In the genomic region with DNA sequence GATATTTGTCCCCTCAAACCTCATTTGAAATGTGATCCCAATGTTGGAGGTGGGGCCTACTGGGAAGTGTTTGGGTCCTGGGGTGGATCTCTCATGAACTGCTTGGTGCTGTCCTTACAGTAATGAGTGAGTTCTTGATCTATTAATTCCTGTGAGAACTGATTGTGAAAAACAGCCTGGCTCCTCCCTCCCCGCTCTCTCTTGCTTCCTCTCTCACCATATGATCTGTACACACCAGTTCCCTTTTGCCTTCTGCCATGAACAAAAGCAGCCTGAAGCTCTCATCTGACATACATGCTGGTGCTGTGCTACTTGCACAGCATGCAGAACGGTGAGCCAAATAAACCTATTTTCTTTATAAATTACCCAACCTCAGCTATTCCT, we compare ENCODE assay signal across 17 cellular contexts. TPM values are rescaled to one million over a fixed set of nuclear protein-coding genes. Genes with fewer than 3 reads are reported as not detected.
DNase-seq lines count a peak whose midpoint lies in the region; ATAC-seq and TF ChIP-seq lines count a peak whose summit lies in the region.
"Had no signal": no experiment of that assay in that cellular context is flagged by ENCODE, and none has a peak within 500 bp of the region (broad histone marks: within the 10 kb centered on the region; RNA-seq: fewer than 3 reads in every experiment).

No MANE protein-coding gene starts in this region.

- no peaks in the 10 kb centered on the region for H3K27me3 ChIP-seq in naive thymus-derived CD4-positive, alpha-beta T cell (ENCODE audit: control insufficient read depth in 2 of 2, insufficient read depth in 2 of 2, low read length in 2 of 2)
- H3K27me3 ChIP-seq: Peyer's patch had no signal

- TF ChIP-seq POLR2A in NB4 (IDR thresholded peaks at IDR 0.05; ENCODE audit: extremely low read depth, insufficient read length), result no peak

- H3K4me1 ChIP-seq in naive thymus-derived CD4-positive, alpha-beta T cell (ENCODE audit: control insufficient read depth in 2 of 2, insufficient read depth in 2 of 2, low read length in 2 of 2), result no peaks in the 10 kb centered on the region
- H3K4me1 ChIP-seq: Peyer's patch had no signal

- peaks cover 0 to 17% (median 10%) of the 10 kb centered on the region in 5 donors for H3K27me3 Mint-ChIP-seq in naive thymus-derived CD4-positive, alpha-beta T cell
- peaks cover 19% of the 10 kb centered on the region for H3K27me3 Mint-ChIP-seq in T-helper 17 cell

- ATAC-seq in GM18909 (IDR thresholded peaks at IDR 0.05; ENCODE audit: poor library complexity, unreplicated experiment), result peak; percentile 61
- ATAC-seq in HG02798 (IDR thresholded peaks at IDR 0.05; ENCODE audit: poor library complexity, unreplicated experiment), result peak; percentile 75
- ATAC-seq in naive thymus-derived CD4-positive, alpha-beta T cell, result peak; percentile 46
- ATAC-seq in T-helper 17 cell, result no peak
- ATAC-seq: activated T-helper 17 cell treated with anti-CD3 and anti-CD28 coated beads, Interleukin-2, amount 50 U/mL, for 72 hours had no signal

- no peaks in the 10 kb centered on the region for H3K9me3 ChIP-seq in naive thymus-derived CD4-positive, alpha-beta T cell (ENCODE audit: control insufficient read depth in 2 of 3, low read length in 3 of 3)
- H3K9me3 ChIP-seq in T-helper 17 cell (ENCODE audit: control insufficient read depth, low read length, poor library complexity, severe bottlenecking), result no peaks in the 10 kb centered on the region
- H3K9me3 ChIP-seq: neutrophil, Peyer's patch had no signal

- CTCF ChIA-PET in naive thymus-derived CD4-positive, alpha-beta T cell (lab: Charles Lee), result no interaction called here

- no peak overlapping the region for H3K4me3 ChIP-seq in NB4 (ENCODE audit: low read depth, low read length)
- no peak overlapping the region for H3K4me3 ChIP-seq in naive thymus-derived CD4-positive, alpha-beta T cell (ENCODE audit: low read length)
- H3K4me3 ChIP-seq: GM23248, Peyer's patch had no signal

- no peak for TF ChIP-seq CTCF in NB4 (IDR thresholded peaks at IDR 0.05; ENCODE audit: low read depth, low read length)

- POLR2A ChIA-PET in naive thymus-derived CD4-positive, alpha-beta T cell (lab: Charles Lee), result no interaction called here

- no peak overlapping the region for H3K4me3 Mint-ChIP-seq in naive thymus-derived CD4-positive, alpha-beta T cell
- no peak overlapping the region for H3K4me3 Mint-ChIP-seq in T-helper 17 cell
- H3K4me3 Mint-ChIP-seq: activated CD4-positive, alpha-beta memory T cell treated with anti-CD3 and anti-CD28 coated beads for 36 hours; activated T-helper 17 cell treated with anti-CD3 and anti-CD28 coated beads, Interleukin-2, amount 50 U/mL, for 72 hours; CD4-positive, alpha-beta memory T cell had no signal

- peaks cover 0 to 1% (median 0%) of the 10 kb centered on the region in 7 donors for H3K4me1 Mint-ChIP-seq in naive thymus-derived CD4-positive, alpha-beta T cell
- no peaks in the 10 kb centered on the region for H3K4me1 Mint-ChIP-seq in T-helper 17 cell
- H3K4me1 Mint-ChIP-seq: activated T-helper 17 cell treated with anti-CD3 and anti-CD28 coated beads, Interleukin-2, amount 50 U/mL, for 72 hours; CD4-positive, alpha-beta memory T cell had no signal

- H3K36me3 Mint-ChIP-seq in naive thymus-derived CD4-positive, alpha-beta T cell, result peaks cover 0 to 3% (median 0%) of the 10 kb centered on the region in 5 donors
- H3K36me3 Mint-ChIP-seq in T-helper 17 cell (ENCODE audit: low read depth), result no peaks in the 10 kb centered on the region
- H3K36me3 Mint-ChIP-seq: activated CD4-positive, alpha-beta memory T cell treated with anti-CD3 and anti-CD28 coated beads for 36 hours; CD4-positive, alpha-beta memory T cell had no signal

- H3K27ac ChIP-seq in naive thymus-derived CD4-positive, alpha-beta T cell (ENCODE audit: low read depth, low read length), result no peak overlapping the region
- H3K27ac ChIP-seq: GM23248, neutrophil, Peyer's patch had no signal

- intact Hi-C loops in naive thymus-derived CD4-positive, alpha-beta T cell (cut with micrococcal nuclease), result no loop called here

- H3K27ac Mint-ChIP-seq in naive thymus-derived CD4-positive, alpha-beta T cell, result no peak overlapping the region
- H3K27ac Mint-ChIP-seq in T-helper 17 cell, result no peak overlapping the region
- H3K27ac Mint-ChIP-seq: activated CD4-positive, alpha-beta memory T cell treated with anti-CD3 and anti-CD28 coated beads for 36 hours; activated T-helper 17 cell treated with anti-CD3 and anti-CD28 coated beads, Interleukin-2, amount 50 U/mL, for 72 hours had no signal

- no peaks in the 10 kb centered on the region for H3K36me3 ChIP-seq in naive thymus-derived CD4-positive, alpha-beta T cell (ENCODE audit: control insufficient read depth in 2 of 3, insufficient read depth in 3 of 3, low read length in 3 of 3)
- H3K36me3 ChIP-seq: neutrophil, Peyer's patch had no signal

- DNase-seq in NB4 (ENCODE audit: low read depth) (peak; percentile 30), superior temporal gyrus (ENCODE audit: extremely low spot score) (no peak), T-helper 17 cell (no peak)
- DNase-seq in naive thymus-derived CD4-positive, alpha-beta T cell, result no peak
- no peak for DNase-seq in activated CD4-positive, alpha-beta T cell treated with anti-CD3 and anti-CD28 coated beads, Interleukin-2, amount 50 U/mL, for 1 hour
- DNase-seq: activated CD4-positive, alpha-beta memory T cell treated with anti-CD3 and anti-CD28 coated beads for 36 hours; CD4-positive, alpha-beta memory T cell; GM23248; NCI-H1105; NCI-H2227 treated with DMSO at 0.1 percent for 48 hours; Peyer's patch had no signal

- no peaks in the 10 kb centered on the region for H3K9me3 Mint-ChIP-seq in naive thymus-derived CD4-positive, alpha-beta T cell
- H3K9me3 Mint-ChIP-seq: activated CD4-positive, alpha-beta memory T cell treated with anti-CD3 and anti-CD28 coated beads for 36 hours; activated T-helper 17 cell treated with anti-CD3 and anti-CD28 coated beads, Interleukin-2, amount 50 U/mL, for 72 hours; CD4-positive, alpha-beta memory T cell had no signal

RNA-seq across cellular contexts. Expression of a gene that starts 11.2 kb away (rescaled TPM):
- total RNA-seq in naive thymus-derived CD4-positive, alpha-beta T cell, result not detected
- not detected for polyA plus RNA-seq in naive thymus-derived CD4-positive, alpha-beta T cell
- total RNA-seq in T-helper 17 cell, result not detected
- total RNA-seq: activated CD4-positive, alpha-beta memory T cell treated with anti-CD3 and anti-CD28 coated beads for 36 hours; CD4-positive, alpha-beta memory T cell; GM23248; lung microvascular endothelial cell; Peyer's patch; T-helper 2 cell treated with Interferon-gamma antibody and Interleukin-4, amounts not matched to agents 100 ng/mL and 5 ng/mL, for 36 hours had no signal
- polyA plus RNA-seq: CD4-positive, alpha-beta memory T cell; GM23248 had no signal

RNA-seq across cellular contexts. Expression of a gene that starts 15.6 kb away (rescaled TPM):
- 10 to 100 TPM; 15.5 to 26.0 (median 25.0) TPM for total RNA-seq in naive thymus-derived CD4-positive, alpha-beta T cell
- 10 to 100 TPM; 11.0 to 11.3 TPM for polyA plus RNA-seq in naive thymus-derived CD4-positive, alpha-beta T cell
- 10 to 100 TPM; 15.7 to 19.3 TPM for total RNA-seq in T-helper 17 cell
